In genomic region chr1:106249810-106250209, GRCh38 we compare ENCODE assay signal across 16 cellular contexts.
DNase-seq lines count a peak whose midpoint lies in the region; ATAC-seq and TF ChIP-seq lines count a peak whose summit lies in the region.
"Had no signal": no experiment of that assay in that cellular context is flagged by ENCODE, and none has a peak within 500 bp of the region (broad histone marks: within the 10 kb centered on the region; RNA-seq: fewer than 3 reads in every experiment).

No MANE protein-coding gene starts in this region.

- DNase-seq in NCI-H146 (lab: John Stamatoyannopoulos, UW): no peak
- DNase-seq in SK-N-SH: no peak
- no peak for DNase-seq in sciatic nerve (ENCODE audit: low spot score)
- DNase-seq: Caco-2; CD8-positive, alpha-beta T cell; GM23248; Kasumi-1; KBM-7 had no signal

- ATAC-seq in GM18505 (IDR thresholded peaks at IDR 0.05; ENCODE audit: unreplicated experiment) (peak; percentile 17), GM21619 (IDR thresholded peaks at IDR 0.05; ENCODE audit: unreplicated experiment) (peak; percentile 25), HG02884 (IDR thresholded peaks at IDR 0.05; ENCODE audit: unreplicated experiment) (peak; percentile 30), sciatic nerve (no peak), GM21515 (IDR thresholded peaks at IDR 0.05; ENCODE audit: unreplicated experiment) (no peak)
- ATAC-seq: CD8-positive, alpha-beta T cell; HCT116 had no signal

- H2AFZ ChIP-seq in SU-DHL-6 (ENCODE audit: low read depth, low read length, severe bottlenecking): peak overlapping the region; percentile 14
- H2AFZ ChIP-seq in SK-N-SH (ENCODE audit: low read depth): no peak overlapping the region
- H2AFZ ChIP-seq: GM23248 had no signal

- intact Hi-C loops in sciatic nerve (cut with DNase I): no loop called here

- POLR2A ChIA-PET in SK-N-SH (lab: Yijun Ruan, JAX): no interaction called here

- no peak overlapping the region for H3K4me3 ChIP-seq in SU-DHL-6 (ENCODE audit: insufficient read depth, low read length, poor library complexity, severe bottlenecking)
- H3K4me3 ChIP-seq in SK-N-SH (ENCODE audit: low read depth in 2 of 2, low read length in 1 of 2): no peak overlapping the region
- H3K4me3 ChIP-seq: GM12878, GM23248 had no signal

- TF ChIP-seq RAD21 in SK-N-SH (IDR thresholded peaks at IDR 0.05; ENCODE audit: low read length): no peak

- no peak for TF ChIP-seq EP300 in SK-N-SH (IDR thresholded peaks at IDR 0.05; ENCODE audit: borderline replicate concordance in 1 of 2, low read depth in 1 of 2, low read length in 1 of 2)

- H3F3A ChIP-seq in SU-DHL-6 (ENCODE audit: insufficient read depth) (no peaks in the 10 kb centered on the region), SK-N-SH (replicated peaks; ENCODE audit: insufficient read depth) (no peaks in the 10 kb centered on the region)

- H3K9me3 ChIP-seq in SU-DHL-6 (ENCODE audit: insufficient read depth, low read length): no peaks in the 10 kb centered on the region
- H3K9me3 ChIP-seq in SK-N-SH: peaks cover 6% of the 10 kb centered on the region
- H3K9me3 ChIP-seq: Caco-2 had no signal

- no peaks in the 10 kb centered on the region for H3K9me2 ChIP-seq in SU-DHL-6 (replicated peaks; ENCODE audit: insufficient read depth, low read length)
- no peaks in the 10 kb centered on the region for H3K9me2 ChIP-seq in SK-N-SH

- no peaks in the 10 kb centered on the region for H3K36me3 ChIP-seq in SU-DHL-6 (ENCODE audit: low read length)
- no peaks in the 10 kb centered on the region for H3K36me3 ChIP-seq in SK-N-SH (replicated peaks in 1 of 2; ENCODE audit: control insufficient read depth in 1 of 2, insufficient read depth in 2 of 2, low read length in 1 of 2)

- H3K9ac ChIP-seq in SU-DHL-6 (ENCODE audit: low read length): no peak overlapping the region
- H3K9ac ChIP-seq in SK-N-SH: no peak overlapping the region
- H3K9ac ChIP-seq: GM23248 had no signal

- no peak for TF ChIP-seq CTCF in SU-DHL-6 (IDR thresholded peaks at IDR 0.05; ENCODE audit: insufficient read depth, low read length, poor library complexity, severe bottlenecking)
- TF ChIP-seq CTCF in SK-N-SH (IDR thresholded peaks at IDR 0.05): no peak

- no peaks in the 10 kb centered on the region for H4K20me1 ChIP-seq in SU-DHL-6 (ENCODE audit: low read depth, low read length)
- no peaks in the 10 kb centered on the region for H4K20me1 ChIP-seq in SK-N-SH (ENCODE audit: insufficient read depth)

- TF ChIP-seq POLR2A in GM18505 (IDR thresholded peaks at IDR 0.05; ENCODE audit: borderline replicate concordance, extremely low read depth, insufficient read depth, insufficient read length): no peak

- 35% methylated on average over 5 of the region's 5 CpGs for WGBS in SK-N-SH (ENCODE audit: low lambda C conversion rate)

- no peaks in the 10 kb centered on the region for H3K4me1 ChIP-seq in SK-N-SH (ENCODE audit: control insufficient read depth in 1 of 2, insufficient read depth in 2 of 2, low read depth in 1 of 2, low read length in 1 of 2)
- H3K4me1 ChIP-seq: Caco-2 had no signal

- H3K27ac ChIP-seq in SU-DHL-6 (ENCODE audit: low read depth, low read length) (no peak overlapping the region), SK-N-SH (ENCODE audit: low read depth in 2 of 2, low read length in 1 of 2) (no peak overlapping the region)
- H3K27ac ChIP-seq: 22Rv1, GM23248 had no signal

- CTCF ChIA-PET in SK-N-SH (lab: Yijun Ruan, JAX): interaction anchor here (1.2 kb wide), 1 partner anchor 12 kb away, joined by 3 read pairs; no protein-coding TSS in a partner anchor

- no peaks in the 10 kb centered on the region for H3K27me3 ChIP-seq in SU-DHL-6 (ENCODE audit: low read length)
- no peaks in the 10 kb centered on the region for H3K27me3 ChIP-seq in SK-N-SH (ENCODE audit: insufficient read depth)

- no peak overlapping the region for H3K4me2 ChIP-seq in SU-DHL-6 (ENCODE audit: low read depth, low read length, poor library complexity, severe bottlenecking)
- no peak overlapping the region for H3K4me2 ChIP-seq in SK-N-SH

- no peaks in the 10 kb centered on the region for H3K79me2 ChIP-seq in SU-DHL-6 (ENCODE audit: insufficient read depth, low read length)
- H3K79me2 ChIP-seq in SK-N-SH (ENCODE audit: insufficient read depth): no peaks in the 10 kb centered on the region

TF ChIP-seq in SK-N-SH, 30 proteins besides CTCF, POLR2A, EP300 and RAD21:
- no peak for TF ChIP-seq JUND (IDR thresholded peaks at IDR 0.05)
- no peak for TF ChIP-seq SIN3A (IDR thresholded peaks at IDR 0.05; ENCODE audit: borderline replicate concordance, low read depth, low read length)
- no peak for TF ChIP-seq FOSL2 (IDR thresholded peaks at IDR 0.05; ENCODE audit: borderline replicate concordance, low read depth)
- no peak for TF ChIP-seq USF1 (IDR thresholded peaks at IDR 0.05; ENCODE audit: borderline replicate concordance, low read depth)
- no peak for TF ChIP-seq ELF1 (IDR thresholded peaks at IDR 0.05)
- TF ChIP-seq, protein P1, sequence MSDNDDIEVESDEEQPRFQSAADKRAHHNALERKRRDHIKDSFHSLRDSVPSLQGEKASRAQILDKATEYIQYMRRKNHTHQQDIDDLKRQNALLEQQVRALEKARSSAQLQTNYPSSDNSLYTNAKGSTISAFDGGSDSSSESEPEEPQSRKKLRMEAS (IDR thresholded peaks at IDR 0.05; ENCODE audit: low read depth): no peak
- TF ChIP-seq, protein P2, sequence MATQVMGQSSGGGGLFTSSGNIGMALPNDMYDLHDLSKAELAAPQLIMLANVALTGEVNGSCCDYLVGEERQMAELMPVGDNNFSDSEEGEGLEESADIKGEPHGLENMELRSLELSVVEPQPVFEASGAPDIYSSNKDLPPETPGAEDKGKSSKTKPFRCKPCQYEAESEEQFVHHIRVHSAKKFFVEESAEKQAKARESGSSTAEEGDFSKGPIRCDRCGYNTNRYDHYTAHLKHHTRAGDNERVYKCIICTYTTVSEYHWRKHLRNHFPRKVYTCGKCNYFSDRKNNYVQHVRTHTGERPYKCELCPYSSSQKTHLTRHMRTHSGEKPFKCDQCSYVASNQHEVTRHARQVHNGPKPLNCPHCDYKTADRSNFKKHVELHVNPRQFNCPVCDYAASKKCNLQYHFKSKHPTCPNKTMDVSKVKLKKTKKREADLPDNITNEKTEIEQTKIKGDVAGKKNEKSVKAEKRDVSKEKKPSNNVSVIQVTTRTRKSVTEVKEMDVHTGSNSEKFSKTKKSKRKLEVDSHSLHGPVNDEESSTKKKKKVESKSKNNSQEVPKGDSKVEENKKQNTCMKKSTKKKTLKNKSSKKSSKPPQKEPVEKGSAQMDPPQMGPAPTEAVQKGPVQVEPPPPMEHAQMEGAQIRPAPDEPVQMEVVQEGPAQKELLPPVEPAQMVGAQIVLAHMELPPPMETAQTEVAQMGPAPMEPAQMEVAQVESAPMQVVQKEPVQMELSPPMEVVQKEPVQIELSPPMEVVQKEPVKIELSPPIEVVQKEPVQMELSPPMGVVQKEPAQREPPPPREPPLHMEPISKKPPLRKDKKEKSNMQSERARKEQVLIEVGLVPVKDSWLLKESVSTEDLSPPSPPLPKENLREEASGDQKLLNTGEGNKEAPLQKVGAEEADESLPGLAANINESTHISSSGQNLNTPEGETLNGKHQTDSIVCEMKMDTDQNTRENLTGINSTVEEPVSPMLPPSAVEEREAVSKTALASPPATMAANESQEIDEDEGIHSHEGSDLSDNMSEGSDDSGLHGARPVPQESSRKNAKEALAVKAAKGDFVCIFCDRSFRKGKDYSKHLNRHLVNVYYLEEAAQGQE (IDR thresholded peaks at IDR 0.05; ENCODE audit: low read depth, low read length): no peak
- TF ChIP-seq FOXJ3 (CRISPR knock-in tag; IDR thresholded peaks at IDR 0.05): no peak
- no peak for TF ChIP-seq RFX5 (IDR thresholded peaks at IDR 0.05; ENCODE audit: low read length)
- TF ChIP-seq SMC3 (IDR thresholded peaks at IDR 0.05; ENCODE audit: low read depth, low read length): no peak
- no peak for TF ChIP-seq RXRA (IDR thresholded peaks at IDR 0.05; ENCODE audit: borderline replicate concordance, low read depth)
- no peak for TF ChIP-seq POLR2AphosphoS5 (IDR thresholded peaks at IDR 0.05; ENCODE audit: low read depth, low read length)

Comparison
In these comparisons a context has a peak if more than half of its experiments do, and no peak if none do; other contexts are left out.
1. ATAC-seq: peak in GM18505 (single experiment), GM21619 (single experiment) and HG02884 (single experiment); none in sciatic nerve (single experiment) and GM21515 (single experiment).